Comparison of ENCODE assay signal across 29 cellular contexts in the genomic region with DNA sequence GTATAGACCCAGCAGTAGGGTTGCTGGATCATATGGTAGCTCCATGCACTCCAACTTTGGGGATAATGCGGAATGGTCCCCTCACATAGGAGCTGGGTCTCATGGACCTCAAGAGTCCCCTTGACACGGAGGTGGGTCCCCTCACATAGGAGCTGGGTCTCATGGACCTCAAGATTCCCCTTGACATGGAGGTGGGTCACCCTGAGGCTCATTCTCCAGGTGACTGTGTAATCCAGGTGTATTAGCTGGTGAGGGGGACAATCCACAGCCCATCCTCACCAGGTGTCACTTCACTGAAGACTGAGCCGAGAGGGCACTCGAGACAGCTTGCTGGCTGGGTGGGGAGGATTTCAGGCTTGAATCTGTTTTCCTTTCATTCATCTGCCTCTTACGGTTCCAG.
"Had no signal": no experiment of that assay in that cellular context is flagged by ENCODE, and none has a peak within 500 bp of the region (broad histone marks: within the 10 kb centered on the region; RNA-seq: fewer than 3 reads in every experiment).

No MANE protein-coding gene starts in this region.

- H3K4me1 ChIP-seq: colonic mucosa, esophagus squamous epithelium, uterus had no signal

- ATAC-seq: naive thymus-derived CD8-positive, alpha-beta T cell; right cardiac atrium; stimulated activated naive CD8-positive, alpha-beta T cell treated with anti-CD3 and anti-CD28 coated beads, Interleukin-15, Interleukin-2, amounts not matched to agents 100 U/mL and 50 U/mL, for 24 hours had no signal

- DNase-seq: activated CD4-positive, alpha-beta memory T cell treated with anti-CD3 and anti-CD28 coated beads, Interleukin-2, amount 10 ng/mL, durations not matched to agents 7 days and 5 days; activated CD4-positive, alpha-beta T cell treated with anti-CD3 and anti-CD28 coated beads, Interleukin-2, amount 10 ng/mL, durations not matched to agents 24 days and 14 days; activated CD4-positive, CD25-positive, alpha-beta regulatory T cell treated with anti-CD3 and anti-CD28 coated beads, Interleukin-2, amount 50 U/mL, for 72 hours; activated gamma-delta T cell; activated naive CD4-positive, alpha-beta T cell treated with anti-CD3 and anti-CD28 coated beads, Interleukin-2, amount 50 U/mL, for 16 hours; cerebellar nuclear complex; colonic mucosa; effector CD8-positive, alpha-beta T cell; esophagus squamous epithelium; foreskin melanocyte; right cardiac atrium; SK-N-SH; stimulated activated CD4-positive, alpha-beta T cell treated with anti-CD3 and anti-CD28 coated beads, Interleukin-12 subunit alpha, Interleukin-12 subunit beta, amount 100 ng/mL, for 4 hours; stimulated activated CD4-positive, alpha-beta T cell treated with anti-CD3 and anti-CD28 coated beads, Interleukin-4, amount 100 ng/mL, for 1 hour; stimulated activated naive CD8-positive, alpha-beta T cell treated with anti-CD3 and anti-CD28 coated beads, Interleukin-15, Interleukin-2, amounts not matched to agents 100 U/mL and 50 U/mL, for 24 hours; SW 1271; T-helper 9 cell; trophoblast cell had no signal

- H3K4me2 ChIP-seq: SK-N-SH had no signal

- H3K36me3 Mint-ChIP-seq: naive thymus-derived CD8-positive, alpha-beta T cell had no signal

- H3K9me2 ChIP-seq: SK-N-SH had no signal

- H3K27me3 ChIP-seq: colonic mucosa, uterus had no signal

- H3K27ac Mint-ChIP-seq: activated CD4-positive, alpha-beta memory T cell treated with anti-CD3 and anti-CD28 coated beads, Interleukin-2, amount 10 ng/mL, durations not matched to agents 7 days and 5 days; activated CD4-positive, alpha-beta T cell treated with anti-CD3 and anti-CD28 coated beads, Interleukin-2, amount 10 ng/mL, durations not matched to agents 24 days and 14 days; naive thymus-derived CD8-positive, alpha-beta T cell; T-helper 1 cell treated with Interleukin-12 subunit alpha and Interleukin-12 subunit beta and Interleukin-4 antibody, amounts not matched to agents 30 μg/mL and 1 μg/mL, for 36 hours had no signal

- H3K9me3 ChIP-seq: colonic mucosa, esophagus squamous epithelium, SK-N-SH, thoracic aorta, uterus had no signal

- H3K9me3 Mint-ChIP-seq: activated CD4-positive, alpha-beta memory T cell treated with anti-CD3 and anti-CD28 coated beads, Interleukin-2, amount 10 ng/mL, durations not matched to agents 7 days and 5 days; activated CD4-positive, alpha-beta T cell treated with anti-CD3 and anti-CD28 coated beads, Interleukin-2, amount 10 ng/mL, durations not matched to agents 24 days and 14 days; T-helper 1 cell treated with Interleukin-12 subunit alpha and Interleukin-12 subunit beta and Interleukin-4 antibody, amounts not matched to agents 30 μg/mL and 1 μg/mL, for 36 hours had no signal

- H3K4me1 Mint-ChIP-seq: activated CD4-positive, alpha-beta memory T cell treated with anti-CD3 and anti-CD28 coated beads, Interleukin-2, amount 10 ng/mL, durations not matched to agents 7 days and 5 days; activated CD4-positive, alpha-beta T cell treated with anti-CD3 and anti-CD28 coated beads, Interleukin-2, amount 10 ng/mL, durations not matched to agents 24 days and 14 days had no signal

- H3K4me3 ChIP-seq: colonic mucosa, esophagus squamous epithelium, skin epidermis, thoracic aorta, uterus had no signal

- H3K27me3 Mint-ChIP-seq: activated CD4-positive, alpha-beta memory T cell treated with anti-CD3 and anti-CD28 coated beads, Interleukin-2, amount 10 ng/mL, durations not matched to agents 7 days and 5 days; naive thymus-derived CD8-positive, alpha-beta T cell had no signal

- FAIRE-seq: bronchial epithelial cell, endometrium, islet of Langerhans, TTC549 had no signal

- H3K9ac ChIP-seq: SK-N-SH had no signal

- H3K27ac ChIP-seq: colonic mucosa, epithelial cell of prostate, esophagus squamous epithelium, skin epidermis, thoracic aorta, VCaP had no signal

- H3K4me3 Mint-ChIP-seq: activated CD4-positive, alpha-beta memory T cell treated with anti-CD3 and anti-CD28 coated beads, Interleukin-2, amount 10 ng/mL, durations not matched to agents 7 days and 5 days; activated CD4-positive, alpha-beta T cell treated with anti-CD3 and anti-CD28 coated beads, Interleukin-2, amount 10 ng/mL, durations not matched to agents 24 days and 14 days; naive thymus-derived CD8-positive, alpha-beta T cell; T-helper 1 cell treated with Interleukin-12 subunit alpha and Interleukin-12 subunit beta and Interleukin-4 antibody, amounts not matched to agents 30 μg/mL and 1 μg/mL, for 36 hours had no signal

- H3K36me3 ChIP-seq: colonic mucosa, esophagus squamous epithelium, thoracic aorta, uterus had no signal
